In genomic region chr2:183068561-183068960, GRCh38 we compare ENCODE assay signal across 22 cellular contexts.
"Had no signal": no experiment of that assay in that cellular context is flagged by ENCODE, and none has a peak within 500 bp of the region (broad histone marks: within the 10 kb centered on the region; RNA-seq: fewer than 3 reads in every experiment).

No MANE protein-coding gene starts in this region.

- H3K27me3 Mint-ChIP-seq: progenitor cell of endocrine pancreas had no signal

- H3K36me3 Mint-ChIP-seq: natural killer cell treated with Interleukin-12 subunit alpha and Interleukin-12 subunit beta and Interleukin-15 and Interleukin-18, amount 100 ng/mL, for 72 hours; stimulated activated effector memory CD8-positive, alpha-beta T cell treated with anti-CD3 and anti-CD28 coated beads, Interleukin-12 subunit alpha, Interleukin-12 subunit beta, amount 100 ng/mL, for 72 hours had no signal

- H3K27me3 ChIP-seq: dorsolateral prefrontal cortex, gastrocnemius medialis, hepatocyte, stomach, thyroid gland had no signal

- H3K27ac ChIP-seq: dorsolateral prefrontal cortex, gastrocnemius medialis, hepatocyte, left lung, parathyroid adenoma, stomach, thyroid gland had no signal

- H3K36me3 ChIP-seq: gastrocnemius medialis, left lung, stomach, thyroid gland had no signal

- H3K9me3 ChIP-seq: gastrocnemius medialis, stomach, thyroid gland had no signal

- H3K9me3 Mint-ChIP-seq: natural killer cell treated with Interleukin-12 subunit alpha and Interleukin-12 subunit beta and Interleukin-15 and Interleukin-18, amount 100 ng/mL, for 72 hours; neural crest cell; stimulated activated effector memory CD8-positive, alpha-beta T cell treated with anti-CD3 and anti-CD28 coated beads, Interleukin-12 subunit alpha, Interleukin-12 subunit beta, amount 100 ng/mL, for 72 hours had no signal

- H3K27ac Mint-ChIP-seq: natural killer cell treated with Interleukin-12 subunit alpha and Interleukin-12 subunit beta and Interleukin-15 and Interleukin-18, amount 100 ng/mL, for 72 hours; progenitor cell of endocrine pancreas; stimulated activated effector memory CD8-positive, alpha-beta T cell treated with anti-CD3 and anti-CD28 coated beads, Interleukin-12 subunit alpha, Interleukin-12 subunit beta, amount 100 ng/mL, for 72 hours had no signal

- H3K4me3 ChIP-seq: dorsolateral prefrontal cortex, gastrocnemius medialis, hepatocyte, left lung, stomach, thyroid gland had no signal

- H3K4me1 ChIP-seq: gastrocnemius medialis, left lung, parathyroid adenoma, stomach, thyroid gland had no signal

- H3K4me1 Mint-ChIP-seq: stimulated activated effector memory CD8-positive, alpha-beta T cell treated with anti-CD3 and anti-CD28 coated beads, Interleukin-12 subunit alpha, Interleukin-12 subunit beta, amount 100 ng/mL, for 72 hours had no signal

- ATAC-seq: gastrocnemius medialis; left cardiac atrium; left lung; sciatic nerve; stimulated activated effector memory CD8-positive, alpha-beta T cell treated with anti-CD3 and anti-CD28 coated beads, Interleukin-12 subunit alpha, Interleukin-12 subunit beta, amount 100 ng/mL, for 72 hours had no signal

- DNase-seq: dorsolateral prefrontal cortex; effector CD4-positive, alpha-beta T cell; gastrocnemius medialis; head of caudate nucleus; kidney; left cardiac atrium; left lung; mesenchymal stem cell; midbrain; stimulated activated CD4-positive, alpha-beta T cell treated with anti-CD3 and anti-CD28 coated beads, Interleukin-2, amount 100 ng/mL, for 24 hours; stimulated activated CD4-positive, alpha-beta T cell treated with anti-CD3 and anti-CD28 coated beads, Interleukin-4, amount 100 ng/mL, for 24 hours; stimulated activated naive CD4-positive, alpha-beta T cell treated with Interleukin-2 at 50 U/mL for 16 hours; stomach; thyroid gland; trophoblast cell had no signal

- H3K4me3 Mint-ChIP-seq: natural killer cell treated with Interleukin-12 subunit alpha and Interleukin-12 subunit beta and Interleukin-15 and Interleukin-18, amount 100 ng/mL, for 72 hours; neural crest cell; stimulated activated effector memory CD8-positive, alpha-beta T cell treated with anti-CD3 and anti-CD28 coated beads, Interleukin-12 subunit alpha, Interleukin-12 subunit beta, amount 100 ng/mL, for 72 hours had no signal
